ENCODE assay signal across 10 cellular contexts in genomic region chr1:181092056-181092455, GRCh38. TPM values are rescaled to one million over a fixed set of nuclear protein-coding genes. Genes with fewer than 3 reads are reported as not detected.
A peak's percentile ranks its signal among the peaks of the same experiment; 100 is the strongest.
DNase-seq lines count a peak whose midpoint lies in the region; ATAC-seq, FAIRE-seq and TF ChIP-seq lines count a peak whose summit lies in the region.
"Had no signal": no experiment of that assay in that cellular context is flagged by ENCODE, and none has a peak within 500 bp of the region (broad histone marks: within the 10 kb centered on the region; RNA-seq: fewer than 3 reads in every experiment).

No MANE protein-coding gene starts in this region.

- peaks cover 0 to 39% (median 3%) of the 10 kb centered on the region in 5 donors for H3K36me3 Mint-ChIP-seq in naive thymus-derived CD4-positive, alpha-beta T cell

- H3K4me1 Mint-ChIP-seq in naive thymus-derived CD4-positive, alpha-beta T cell: peaks cover 25 to 53% (median 41%) of the 10 kb centered on the region in 7 donors

- no peak for TF ChIP-seq EP300 in K562 (IDR thresholded peaks at IDR 0.05; ENCODE audit: low read length)

- no peak overlapping the region for H2AFZ ChIP-seq in K562 (ENCODE audit: low read depth, low read length)

- in situ Hi-C loops in K562 (cut with MboI): no loop called here

- DNase-seq in K562 (ENCODE audit: extremely low read depth in 1 of 4, low spot score in 3 of 4) (no peak), globus pallidus (ENCODE audit: low spot score) (no peak), DMS79 treated with DMSO at 0.1 percent for 48 hours (lab: John Stamatoyannopoulos, UW) (no peak)
- DNase-seq in naive thymus-derived CD4-positive, alpha-beta T cell: no peak
- DNase-seq: effector CD8-positive, alpha-beta T cell; stimulated activated CD4-positive, alpha-beta T cell treated with anti-CD3 and anti-CD28 coated beads, Interleukin-4, amount 100 ng/mL, for 4 hours had no signal

- H3K4me2 ChIP-seq in BLaER1: peak overlapping the region; percentile 86
- H3K4me2 ChIP-seq in K562 (ENCODE audit: insufficient read depth, low read length): peak overlapping the region; percentile 88; the same call in 1 of the 2 replicates

- TF ChIP-seq POLR2A in K562 (conservative IDR thresholded peaks at IDR 0.05): no peak

- peaks cover 0 to 4% (median 0%) of the 10 kb centered on the region in 5 donors for H3K27me3 Mint-ChIP-seq in naive thymus-derived CD4-positive, alpha-beta T cell

- H3K9ac ChIP-seq in BLaER1 (no peak overlapping the region), K562 (ENCODE audit: insufficient read depth in 1 of 2, low read depth in 2 of 2, low read length in 2 of 2) (no peak overlapping the region)

- peaks cover 0 to 5% (median 0%) of the 10 kb centered on the region in 11 donors for H3K9me3 Mint-ChIP-seq in naive thymus-derived CD4-positive, alpha-beta T cell

- WGBS in K562 (ENCODE audit: insufficient coverage, low coverage, missing lambda C conversion rate): 76% methylated on average over 2 of the region's 2 CpGs

- peak; percentile 40 for FAIRE-seq in K562 (lab: Jason Lieb, UNC)

- no peak for TF ChIP-seq RAD21 in K562 (CRISPR knock-in tag; conservative IDR thresholded peaks at IDR 0.05 in 1 of 2, IDR thresholded peaks at IDR 0.05 in 1 of 2)

- peak overlapping the region in 4 of 9 donors; percentile 3 to 95 (median 16) for H3K27ac Mint-ChIP-seq in naive thymus-derived CD4-positive, alpha-beta T cell

- H4K20me1 ChIP-seq in BLaER1 (peaks cover 78% of the 10 kb centered on the region), K562 (replicated peaks; ENCODE audit: control insufficient read depth, insufficient read depth, low read length) (peaks cover 35% of the 10 kb centered on the region)

- no peaks in the 10 kb centered on the region for H3K9me3 ChIP-seq in BLaER1
- no peaks in the 10 kb centered on the region for H3K9me3 ChIP-seq in HEK293 (ENCODE audit: control insufficient read depth, insufficient read depth, low read depth, low read length)
- H3K9me3 ChIP-seq in K562 (replicated peaks; ENCODE audit: control insufficient read depth, insufficient read depth, low read depth, low read length): no peaks in the 10 kb centered on the region
- H3K9me3 ChIP-seq in naive thymus-derived CD4-positive, alpha-beta T cell (ENCODE audit: control insufficient read depth in 2 of 3, low read length in 3 of 3): no peaks in the 10 kb centered on the region

- POLR2A ChIA-PET in HEK293 (lab: Yijun Ruan, JAX): interaction anchor here (0.8 to 6.6 kb wide), 7 partner anchors 8 to 70 kb away, joined by 3 to 163 read pairs (median 5); partner anchors contain the start of gene STX6
- POLR2A ChIA-PET in K562 (lab: Yijun Ruan, JAX): interaction anchor here (0.7 to 10.3 kb wide), 8 partner anchors 10 to 50 kb away, joined by 3 to 257 read pairs (median 31); no protein-coding TSS in a partner anchor
- POLR2A ChIA-PET in naive thymus-derived CD4-positive, alpha-beta T cell (lab: Charles Lee): interaction anchor here (0.6 to 10.6 kb wide), 5 partner anchors 10 to 70 kb away, joined by 3 to 264 read pairs (median 4); partner anchors contain the start of gene STX6

- ATAC-seq in K562 (no peak), GM19324 (IDR thresholded peaks at IDR 0.05; ENCODE audit: low FRiP score, unreplicated experiment) (no peak), HG02970 (IDR thresholded peaks at IDR 0.05; ENCODE audit: low FRiP score, unreplicated experiment) (no peak)
- no peak for ATAC-seq in naive thymus-derived CD4-positive, alpha-beta T cell

- peaks cover 63% of the 10 kb centered on the region for H3K4me1 ChIP-seq in BLaER1
- peaks cover 18% of the 10 kb centered on the region for H3K4me1 ChIP-seq in HEK293 (ENCODE audit: control insufficient read depth, insufficient read depth, low read length)
- H3K4me1 ChIP-seq in K562 (replicated peaks in 1 of 2; ENCODE audit: control insufficient read depth in 2 of 2, insufficient read depth in 2 of 2, low read length in 2 of 2): peaks cover 27 to 31% of the 10 kb centered on the region in 2 experiments
- peaks cover 12 to 23% of the 10 kb centered on the region in 2 donors for H3K4me1 ChIP-seq in naive thymus-derived CD4-positive, alpha-beta T cell (ENCODE audit: control insufficient read depth in 2 of 2, insufficient read depth in 2 of 2, low read length in 2 of 2)

- H3K79me2 ChIP-seq in K562 (ENCODE audit: control insufficient read depth, insufficient read depth, low read length): peaks cover 51% of the 10 kb centered on the region

- H3K4me3 ChIP-seq in BLaER1 (0 out of 2 replicates have a peak overlapping the region, but pooled peaks have one; percentile 90), HEK293 (ENCODE audit: low read depth, low read length) (peak overlapping the region; percentile 96), K562 (peak overlapping the region; percentile 84; the same call in 1 of the 2 replicates)
- no peak overlapping the region for H3K4me3 ChIP-seq in naive thymus-derived CD4-positive, alpha-beta T cell (ENCODE audit: low read length)

- no peaks in the 10 kb centered on the region for H3K9me1 ChIP-seq in K562 (ENCODE audit: control insufficient read depth, insufficient read depth, low read length)

- BruUV-seq in K562 (replicated peaks; lab: Mats Ljungman, UMichigan): no TSS peak

- no peaks in the 10 kb centered on the region for H3K27me3 ChIP-seq in BLaER1
- H3K27me3 ChIP-seq in K562 (ENCODE audit: control insufficient read depth in 2 of 2, insufficient read depth in 2 of 2, low read length in 2 of 2): no peaks in the 10 kb centered on the region
- H3K27me3 ChIP-seq in naive thymus-derived CD4-positive, alpha-beta T cell (ENCODE audit: control insufficient read depth in 2 of 2, insufficient read depth in 2 of 2, low read length in 2 of 2): no peaks in the 10 kb centered on the region

- CTCF ChIA-PET in HEK293 (lab: Yijun Ruan, JAX) (interaction anchor here (0.5 to 3.9 kb wide), 7 partner anchors 9 to 210 kb away, joined by 3 to 36 read pairs (median 4); no protein-coding TSS in a partner anchor), K562 (lab: Yijun Ruan, JAX; ENCODE audit: low intra/inter-chr PET ratio) (no interaction called here)
- CTCF ChIA-PET in naive thymus-derived CD4-positive, alpha-beta T cell (lab: Charles Lee): interaction anchor here (1.1 to 1.8 kb wide), 3 partner anchors 48 to 59 kb away, joined by 3 to 6 read pairs (median 5); partner anchors contain the start of gene MR1

- peak overlapping the region in 4 of 10 donors; percentile 2 to 99 (median 66) for H3K4me3 Mint-ChIP-seq in naive thymus-derived CD4-positive, alpha-beta T cell

- intact Hi-C loops in K562 (cut with micrococcal nuclease): no loop called here
- intact Hi-C loops in naive thymus-derived CD4-positive, alpha-beta T cell (cut with micrococcal nuclease): loop anchor here in 1 of 2 donors (5.0 kb wide), 1 partner anchor 590 kb away; the partner anchor contains the start of gene ACBD6

- H3K36me3 ChIP-seq in BLaER1: peaks cover 19% of the 10 kb centered on the region; the same call in 1 of the 2 replicates
- peaks cover 0 to 37% of the 10 kb centered on the region in 2 experiments; a peak in 2 of 3 replicates for H3K36me3 ChIP-seq in HEK293 (ENCODE audit: control insufficient read depth in 2 of 2, insufficient read depth in 1 of 2, low read length in 2 of 2)
- peaks cover 32% of the 10 kb centered on the region for H3K36me3 ChIP-seq in K562 (ENCODE audit: control insufficient read depth, insufficient read depth, low read length)
- peaks cover 0 to 4% (median 0%) of the 10 kb centered on the region in 3 experiments for H3K36me3 ChIP-seq in naive thymus-derived CD4-positive, alpha-beta T cell (ENCODE audit: control insufficient read depth in 2 of 3, insufficient read depth in 3 of 3, low read length in 3 of 3)

- H3K27ac ChIP-seq in BLaER1 (no peak overlapping the region), HEK293 (ENCODE audit: extremely low read depth, low read depth, low read length) (no peak overlapping the region), K562 (ENCODE audit: extremely low read depth, low read depth, low read length) (no peak overlapping the region)
- peak overlapping the region; percentile 9 for H3K27ac ChIP-seq in naive thymus-derived CD4-positive, alpha-beta T cell (ENCODE audit: low read depth, low read length)

- TF ChIP-seq CTCF in HEK293 (tag by site-specific recombination; IDR thresholded peaks at IDR 0.05): no peak
- TF ChIP-seq CTCF in K562 (IDR thresholded peaks at IDR 0.05 in 2 of 3, conservative IDR thresholded peaks at IDR 0.05 in 1 of 3; ENCODE audit: insufficient read depth in 2 of 3, low read depth in 1 of 3, low read length in 3 of 3): no peak

RNA-seq across cellular contexts. Expression of gene IER5, which starts 3.6 kb away (rescaled TPM):
- total RNA-seq in K562 (2011; cell fraction: chromatin; rRNA removed; ENCODE audit: low replicate concordance): 21.5 and 24.6 TPM in 2 replicates
- 27.5 and 31.9 TPM in 2 replicates for total RNA-seq in K562 (2011; cell fraction: nucleolus; rRNA removed)
- total RNA-seq in K562 (2011; cell fraction: nucleoplasm; rRNA removed): 26.3 and 27.0 TPM in 2 replicates
- total RNA-seq in K562 (2014; rRNA removed) (32.1 and 33.1 TPM in 2 replicates), K562 (2014; rRNA removed; fragmentation: Illumina TruSeq; extraction: Trizol) (9.9 and 10.9 TPM in 2 replicates), K562 (2015; rRNA removed; fragmentation: Illumina TruSeq; extraction: Trizol) (14.1 and 14.6 TPM in 2 replicates), K562 (2021) (29.8 and 30.4 TPM in 2 replicates)
- polyA plus RNA-seq in K562 (2011; rRNA removed) (11.5 and 13.9 TPM in 2 replicates), K562 (2014; fragmentation: Illumina TruSeq; extraction: Trizol) (12.0 and 12.6 TPM in 2 replicates), K562 (2014; fragmentation: Nextera tagmentation; extraction: Ambion mirVana) (1 to 10 TPM; 2.4 to 2.5 TPM), K562 (2014; rRNA removed) (25.0 and 25.7 TPM in 2 replicates)
- polyA plus RNA-seq in K562 (2011; cell fraction: cytosol; rRNA removed): 9.5 and 16.6 TPM in 2 replicates
- polyA plus RNA-seq in K562 (2011; cell fraction: nucleus; rRNA removed): 19.1 and 21.0 TPM in 2 replicates
- polyA plus RNA-seq in K562 (2012): 18.7 and 22.8 TPM in 2 replicates
- polyA minus RNA-seq in K562 (2011; rRNA and poly(A)+ RNA removed): 10.3 and 13.4 TPM in 2 replicates
- 12.1 and 13.3 TPM in 2 replicates for polyA minus RNA-seq in K562 (2011; cell fraction: cytosol; rRNA and poly(A)+ RNA removed)
- polyA minus RNA-seq in K562 (2011; cell fraction: nucleus; rRNA and poly(A)+ RNA removed): 21.1 and 33.3 TPM in 2 replicates
- total RNA-seq in naive thymus-derived CD4-positive, alpha-beta T cell: 10 to 100 TPM; 12.7 to 86.9 (median 46.0) TPM
- polyA plus RNA-seq in naive thymus-derived CD4-positive, alpha-beta T cell: 1 to 10 TPM; 2.1 to 2.6 TPM

RNA-seq across cellular contexts. Expression of gene MR1, which starts 58.3 kb away (rescaled TPM):
- 22.3 and 22.5 TPM in 2 replicates for total RNA-seq in K562 (2011; cell fraction: chromatin; rRNA removed; ENCODE audit: low replicate concordance)
- 18.4 and 20.3 TPM in 2 replicates for total RNA-seq in K562 (2011; cell fraction: nucleolus; rRNA removed)
- 21.1 and 25.2 TPM in 2 replicates for total RNA-seq in K562 (2011; cell fraction: nucleoplasm; rRNA removed)
- total RNA-seq in K562 (2014; rRNA removed) (8.7 and 9.7 TPM in 2 replicates), K562 (2014; rRNA removed; fragmentation: Illumina TruSeq; extraction: Trizol) (13.6 and 17.0 TPM in 2 replicates), K562 (2015; rRNA removed; fragmentation: Illumina TruSeq; extraction: Trizol) (14.1 and 17.1 TPM in 2 replicates), K562 (2021) (9.7 and 10.4 TPM in 2 replicates)
- polyA plus RNA-seq in K562 (2011; rRNA removed) (13.1 and 21.7 TPM in 2 replicates), K562 (2014; fragmentation: Illumina TruSeq; extraction: Trizol) (16.9 and 18.5 TPM in 2 replicates), K562 (2014; fragmentation: Nextera tagmentation; extraction: Ambion mirVana) (10 to 100 TPM; 15.6 to 19.8 TPM), K562 (2014; rRNA removed) (11.3 and 11.9 TPM in 2 replicates)
- 10.9 and 14.9 TPM in 2 replicates for polyA plus RNA-seq in K562 (2011; cell fraction: cytosol; rRNA removed)
- 6.1 and 10.3 TPM in 2 replicates for polyA plus RNA-seq in K562 (2011; cell fraction: nucleus; rRNA removed)
- polyA plus RNA-seq in K562 (2012): 12.3 and 24.7 TPM in 2 replicates
- 9.1 and 12.0 TPM in 2 replicates for polyA minus RNA-seq in K562 (2011; rRNA and poly(A)+ RNA removed)
- 2.0 and 7.4 TPM in 2 replicates for polyA minus RNA-seq in K562 (2011; cell fraction: cytosol; rRNA and poly(A)+ RNA removed)
- 6.5 and 6.6 TPM in 2 replicates for polyA minus RNA-seq in K562 (2011; cell fraction: nucleus; rRNA and poly(A)+ RNA removed)
- total RNA-seq in naive thymus-derived CD4-positive, alpha-beta T cell: 10 to 100 TPM; 19.8 to 35.8 (median 29.7) TPM
- 10 to 100 TPM; 29.8 to 39.2 TPM for polyA plus RNA-seq in naive thymus-derived CD4-positive, alpha-beta T cell
